8 cellular contexts compared by ENCODE assay signal in genomic region chr5:119274767-119275130, GRCh38.
A peak's percentile ranks its signal among the peaks of the same experiment; 100 is the strongest.
DNase-seq lines count a peak whose midpoint lies in the region; ATAC-seq and TF ChIP-seq lines count a peak whose summit lies in the region.

No MANE protein-coding gene starts in this region.

- peaks cover 2% of the 10 kb centered on the region for H4K20me1 ChIP-seq in osteoblast (ENCODE audit: insufficient read depth, low read length)

- CTCF ChIA-PET in A673 (lab: Charles Lee) = no interaction called here

- H3K4me3 ChIP-seq in A673 (ENCODE audit: low read depth, low read length, poor library complexity, severe bottlenecking) (no peak overlapping the region), HL-60 (replicated peaks; ENCODE audit: insufficient read depth, low read length) (no peak overlapping the region), osteoblast (ENCODE audit: insufficient read depth, low read length) (no peak overlapping the region)

- H3K27ac ChIP-seq in A673 (ENCODE audit: low read depth, low read length, poor library complexity, severe bottlenecking) (no peak overlapping the region), HL-60 (replicated peaks) (peak overlapping the region; percentile 98), osteoblast (ENCODE audit: low read depth, low read length) (peak overlapping the region; percentile 52)

- intact Hi-C loops in A673 (cut with micrococcal nuclease; ENCODE audit: unreplicated experiment) = no loop called here

- TF ChIP-seq CTCF in A673 (conservative IDR thresholded peaks at IDR 0.05; ENCODE audit: low read depth, low read length) (no peak), HL-60 (IDR thresholded peaks at IDR 0.05; ENCODE audit: insufficient read depth, low read length) (no peak), osteoblast (IDR thresholded peaks at IDR 0.05; ENCODE audit: extremely low read depth, low read depth, low read length) (no peak)

- H3K9me3 ChIP-seq in A673 (ENCODE audit: low read depth, low read length, poor library complexity, severe bottlenecking) = no peaks in the 10 kb centered on the region
- no peaks in the 10 kb centered on the region for H3K9me3 ChIP-seq in osteoblast (ENCODE audit: low read depth, low read length)

- H3K4me1 ChIP-seq in A673 (ENCODE audit: insufficient read depth, low read length, poor library complexity, severe bottlenecking) = no peaks in the 10 kb centered on the region
- peaks cover 16% of the 10 kb centered on the region for H3K4me1 ChIP-seq in osteoblast (ENCODE audit: insufficient read depth, low read length)

- BruUV-seq in A673 (replicated peaks; lab: Mats Ljungman, UMichigan) = no TSS peak

- no peak overlapping the region for H2AFZ ChIP-seq in osteoblast (ENCODE audit: low read length)

- POLR2A ChIA-PET in A673 (lab: Charles Lee; ENCODE audit: low non-redundant PET) = no interaction called here

- ATAC-seq in GM19035 (IDR thresholded peaks at IDR 0.05; ENCODE audit: unreplicated experiment) (peak; percentile 31), GM19467 (IDR thresholded peaks at IDR 0.05; ENCODE audit: unreplicated experiment) (no peak)

- peaks cover 17% of the 10 kb centered on the region for H3K79me2 ChIP-seq in osteoblast (ENCODE audit: insufficient read depth, low read length)

- H3K27me3 ChIP-seq in A673 (replicated peaks; ENCODE audit: insufficient read depth, low read depth, low read length, poor library complexity) (no peaks in the 10 kb centered on the region), HL-60 (ENCODE audit: insufficient read depth, poor library complexity, severe bottlenecking) (no peaks in the 10 kb centered on the region), osteoblast (ENCODE audit: insufficient read depth, low read length) (no peaks in the 10 kb centered on the region)

- peak overlapping the region; percentile 1 for H3K4me2 ChIP-seq in osteoblast (ENCODE audit: insufficient read depth, low read length)

- H3K36me3 ChIP-seq in A673 (ENCODE audit: insufficient read depth, low read length, poor library complexity, severe bottlenecking) = no peaks in the 10 kb centered on the region
- no peaks in the 10 kb centered on the region for H3K36me3 ChIP-seq in osteoblast (ENCODE audit: insufficient read depth, low read length)

- DNase-seq in A673 (ENCODE audit: low spot score) (peak; percentile 35), HL-60 (ENCODE audit: low read depth in 1 of 2, low spot score in 1 of 2) (no peak), astrocyte of the hippocampus (ENCODE audit: low read depth, low spot score) (peak; percentile 74), osteoblast (ENCODE audit: insufficient read length, low spot score, missing footprints) (no peak), NCI-H1694 (lab: John Stamatoyannopoulos, UW) (no peak), NCI-H526 (lab: John Stamatoyannopoulos, UW) (no peak)

Comparison
In these comparisons a context has a peak if more than half of its experiments do, and no peak if none do; other contexts are left out.
1. DNase-seq: peak in A673 (single experiment) and astrocyte of the hippocampus (single experiment); none in HL-60 (0 of 2), osteoblast (single experiment), NCI-H1694 (single experiment) and NCI-H526 (0 of 2).